ENCODE assay signal across 12 cellular contexts in genomic region chrX:54825716-54826428, GRCh38. TPM values are rescaled to one million over a fixed set of nuclear protein-coding genes. Genes with fewer than 3 reads are reported as not detected.
DNase-seq lines count a peak whose midpoint lies in the region; ATAC-seq and TF ChIP-seq lines count a peak whose summit lies in the region.
"Had no signal": no experiment of that assay in that cellular context is flagged by ENCODE, and none has a peak within 500 bp of the region (broad histone marks: within the 10 kb centered on the region; RNA-seq: fewer than 3 reads in every experiment).

No MANE protein-coding gene starts in this region.

- H3K4me1 ChIP-seq in OCI-LY7 (ENCODE audit: insufficient read depth, low read length, poor library complexity, severe bottlenecking) = no peaks in the 10 kb centered on the region
- H3K4me1 ChIP-seq: gastrocnemius medialis had no signal

- no peaks in the 10 kb centered on the region for H3K36me3 ChIP-seq in OCI-LY7 (ENCODE audit: insufficient read depth, low read length)
- H3K36me3 ChIP-seq: gastrocnemius medialis had no signal

- no peak overlapping the region for H3K27ac ChIP-seq in OCI-LY7 (ENCODE audit: low read depth, low read length, poor library complexity, severe bottlenecking)
- H3K27ac ChIP-seq: gastrocnemius medialis had no signal

- no peaks in the 10 kb centered on the region for H3K79me2 ChIP-seq in OCI-LY7 (ENCODE audit: insufficient read depth, low read depth, low read length)

- CTCF ChIA-PET in OCI-LY7 (lab: Charles Lee; ENCODE audit: unreplicated experiment) = no interaction called here

- peak; percentile 44; the same call in 1 of the 2 replicates for TF ChIP-seq CTCF in OCI-LY7 (conservative IDR thresholded peaks at IDR 0.05; ENCODE audit: low read length)

- H3K36me3 Mint-ChIP-seq in central memory CD8-positive, alpha-beta T cell (ENCODE audit: insufficient read depth) = peaks cover 3% of the 10 kb centered on the region
- no peaks in the 10 kb centered on the region for H3K36me3 Mint-ChIP-seq in natural killer cell treated with Interleukin-12 subunit alpha and Interleukin-12 subunit beta and Interleukin-15 and Interleukin-18, amount 100 ng/mL, for 72 hours

- no peaks in the 10 kb centered on the region for H4K20me1 ChIP-seq in OCI-LY7 (ENCODE audit: insufficient read depth, low read length)

- no peaks in the 10 kb centered on the region for H3K9me3 Mint-ChIP-seq in central memory CD8-positive, alpha-beta T cell
- no peaks in the 10 kb centered on the region for H3K9me3 Mint-ChIP-seq in natural killer cell treated with Interleukin-12 subunit alpha and Interleukin-12 subunit beta and Interleukin-15 and Interleukin-18, amount 100 ng/mL, for 72 hours

- H3K4me3 Mint-ChIP-seq in central memory CD8-positive, alpha-beta T cell = no peak overlapping the region
- H3K4me3 Mint-ChIP-seq in natural killer cell treated with Interleukin-12 subunit alpha and Interleukin-12 subunit beta and Interleukin-15 and Interleukin-18, amount 100 ng/mL, for 72 hours = no peak overlapping the region

- H3K9me2 ChIP-seq in OCI-LY7 (ENCODE audit: insufficient read depth, low read length) = no peaks in the 10 kb centered on the region

- peak; percentile 11 for DNase-seq in stimulated activated CD4-positive, alpha-beta T cell treated with anti-CD3 and anti-CD28 coated beads, Interleukin-4, amount 100 ng/mL, for 1 hour
- DNase-seq in stimulated activated CD4-positive, alpha-beta T cell treated with anti-CD3 and anti-CD28 coated beads, Interleukin-4, amount 100 ng/mL, for 24 hours = no peak
- DNase-seq in OCI-LY7 (ENCODE audit: low spot score) (peak; percentile 12), germinal center (ENCODE audit: low spot score) (no peak), GM03348 (ENCODE audit: low spot score) (no peak)
- no peak for DNase-seq in central memory CD8-positive, alpha-beta T cell (ENCODE audit: low spot score in 2 of 2)
- no peak for DNase-seq in effector CD4-positive, alpha-beta T cell
- no peak for DNase-seq in natural killer cell treated with Interleukin-12 subunit alpha and Interleukin-12 subunit beta and Interleukin-15 and Interleukin-18, amount 100 ng/mL, for 72 hours (ENCODE audit: low spot score)
- DNase-seq: gastrocnemius medialis, NCI-H510A had no signal

- no peak overlapping the region for H2AFZ ChIP-seq in OCI-LY7 (ENCODE audit: low read length)

- H3K27ac Mint-ChIP-seq in central memory CD8-positive, alpha-beta T cell (ENCODE audit: low read depth) = peak overlapping the region; percentile 74
- H3K27ac Mint-ChIP-seq in natural killer cell treated with Interleukin-12 subunit alpha and Interleukin-12 subunit beta and Interleukin-15 and Interleukin-18, amount 100 ng/mL, for 72 hours = no peak overlapping the region

- H3K4me2 ChIP-seq in OCI-LY7 (ENCODE audit: low read length) = no peak overlapping the region

- BruUV-seq in OCI-LY7 (replicated peaks; lab: Mats Ljungman, UMichigan) = no TSS peak

- ATAC-seq in central memory CD8-positive, alpha-beta T cell (replicated peaks; ENCODE audit: extremely low read depth, poor library complexity, severe bottlenecking) = no peak
- ATAC-seq in natural killer cell treated with Interleukin-12 subunit alpha and Interleukin-12 subunit beta and Interleukin-15 and Interleukin-18, amount 100 ng/mL, for 72 hours = no peak
- ATAC-seq: gastrocnemius medialis had no signal

- no peak overlapping the region for H3K4me3 ChIP-seq in OCI-LY7 (ENCODE audit: low read depth, low read length, poor library complexity, severe bottlenecking)
- H3K4me3 ChIP-seq: gastrocnemius medialis had no signal

- no peaks in the 10 kb centered on the region for H3K4me1 Mint-ChIP-seq in central memory CD8-positive, alpha-beta T cell
- no peaks in the 10 kb centered on the region for H3K4me1 Mint-ChIP-seq in natural killer cell treated with Interleukin-12 subunit alpha and Interleukin-12 subunit beta and Interleukin-15 and Interleukin-18, amount 100 ng/mL, for 72 hours (ENCODE audit: low read depth in 2 of 2)

- POLR2A ChIA-PET in OCI-LY7 (lab: Charles Lee) = no interaction called here

- no peaks in the 10 kb centered on the region for H3K9me3 ChIP-seq in OCI-LY7 (ENCODE audit: low read length)
- H3K9me3 ChIP-seq: gastrocnemius medialis had no signal

- intact Hi-C loops in OCI-LY7 (cut with micrococcal nuclease; ENCODE audit: unreplicated experiment) = no loop called here

- peaks cover under 1% of the 10 kb centered on the region for H3K27me3 Mint-ChIP-seq in central memory CD8-positive, alpha-beta T cell
- peaks cover 0 to 23% of the 10 kb centered on the region in 2 donors for H3K27me3 Mint-ChIP-seq in natural killer cell treated with Interleukin-12 subunit alpha and Interleukin-12 subunit beta and Interleukin-15 and Interleukin-18, amount 100 ng/mL, for 72 hours

RNA-seq across cellular contexts. Expression of gene MAGED2, which starts 18.3 kb away (rescaled TPM):
- 27.1 and 29.8 TPM in 2 replicates for total RNA-seq in OCI-LY7 (2014; rRNA removed; shearing (Covaris generic))
- total RNA-seq in OCI-LY7 (2022) = 43.3 and 48.3 TPM in 2 replicates
- 10 to 100 TPM; 25.0 to 40.5 TPM for total RNA-seq in natural killer cell treated with Interleukin-12 subunit alpha and Interleukin-12 subunit beta and Interleukin-15 and Interleukin-18, amount 100 ng/mL, for 72 hours

RNA-seq across cellular contexts. Expression of gene ITIH6, which starts 27.8 kb away (rescaled TPM):
- not detected in 2 replicates for total RNA-seq in OCI-LY7 (2014; rRNA removed; shearing (Covaris generic))
- total RNA-seq in OCI-LY7 (2022) = not detected in 2 replicates
- not detected for total RNA-seq in natural killer cell treated with Interleukin-12 subunit alpha and Interleukin-12 subunit beta and Interleukin-15 and Interleukin-18, amount 100 ng/mL, for 72 hours
- total RNA-seq: cerebellum, gastrocnemius medialis, pulmonary artery endothelial cell had no signal

Comparison
In these comparisons a context has a peak if more than half of its experiments do, and no peak if none do; other contexts are left out.
1. DNase-seq: peak in stimulated activated CD4-positive, alpha-beta T cell treated with anti-CD3 and anti-CD28 coated beads, Interleukin-4, amount 100 ng/mL, for 1 hour (single experiment) and OCI-LY7 (single experiment); none in stimulated activated CD4-positive, alpha-beta T cell treated with anti-CD3 and anti-CD28 coated beads, Interleukin-4, amount 100 ng/mL, for 24 hours (single experiment), central memory CD8-positive, alpha-beta T cell (0 of 2), effector CD4-positive, alpha-beta T cell (single experiment), germinal center (single experiment), GM03348 (single experiment) and natural killer cell treated with Interleukin-12 subunit alpha and Interleukin-12 subunit beta and Interleukin-15 and Interleukin-18, amount 100 ng/mL, for 72 hours (single experiment).